Comparison of ENCODE assay signal across 2 cellular contexts in genomic region chr2:27968957-27969356, GRCh38.
A peak's percentile ranks its signal among the peaks of the same experiment; 100 is the strongest.
TF ChIP-seq lines count a peak whose summit lies in the region.

No MANE protein-coding gene starts in this region.

TF ChIP-seq in K562, 482 proteins besides CTCF, POLR2A, EP300 and RAD21:
- TF ChIP-seq ZNF431 (CRISPR knock-in tag; IDR thresholded peaks at IDR 0.05), result peak; percentile 96

TF ChIP-seq in HepG2, 621 proteins besides CTCF, POLR2A, EP300 and RAD21:
- TF ChIP-seq ZNF431 (CRISPR knock-in tag; IDR thresholded peaks at IDR 0.05; ENCODE audit: borderline replicate concordance, low read depth), result peak; percentile 88; the same call in 1 of the 2 replicates
- TF ChIP-seq CEBPB (IDR thresholded peaks at IDR 0.05; ENCODE audit: borderline replicate concordance, low read depth, low read length), result 0 out of 2 replicates have a peak, but pooled peaks have one; percentile 17
